ENCODE assay signal across 9 cellular contexts in the genomic region with DNA sequence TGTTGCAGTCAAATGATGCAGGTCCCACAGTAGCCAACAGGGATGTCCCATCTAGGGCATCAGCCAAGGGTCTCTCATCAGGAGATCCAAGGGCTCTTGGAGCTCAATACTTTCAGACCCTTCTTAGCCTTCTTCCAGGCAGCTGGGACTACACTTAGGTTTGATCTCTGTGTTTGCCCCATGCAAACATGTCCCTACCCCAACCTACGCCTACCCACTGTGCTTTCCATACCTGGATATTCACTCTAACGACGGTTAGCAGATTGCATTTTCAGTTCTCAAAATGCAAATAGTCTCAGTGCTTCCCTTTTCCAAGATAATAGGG. TPM values are rescaled to one million over a fixed set of nuclear protein-coding genes. Genes with fewer than 3 reads are reported as not detected.
DNase-seq lines count a peak whose midpoint lies in the region; ATAC-seq and TF ChIP-seq lines count a peak whose summit lies in the region.
"Had no signal": no experiment of that assay in that cellular context is flagged by ENCODE, and none has a peak within 500 bp of the region (broad histone marks: within the 10 kb centered on the region; RNA-seq: fewer than 3 reads in every experiment).

No MANE protein-coding gene starts in this region.

- peak overlapping the region; percentile 84 to 95 for H3K4me3 Mint-ChIP-seq in stimulated activated naive B cell treated with anti-CD40 and anti-IgM and Interleukin-4, amounts not matched to agents 10 μg/mL and 1 μg/mL and 100 μg/mL, for 72 hours

- H3K9me2 ChIP-seq in SK-N-SH = no peaks in the 10 kb centered on the region

- no peak overlapping the region for H3K9ac ChIP-seq in SK-N-SH

- no peaks in the 10 kb centered on the region for H3K27me3 ChIP-seq in SK-N-SH (ENCODE audit: insufficient read depth)
- H3K27me3 ChIP-seq in RWPE2 (ENCODE audit: insufficient read depth, poor library complexity, severe bottlenecking) = no peaks in the 10 kb centered on the region
- H3K27me3 ChIP-seq in esophagus squamous epithelium = no peaks in the 10 kb centered on the region

- DNase-seq in SK-N-SH (no peak), RWPE2 (ENCODE audit: low spot score) (no peak), esophagus squamous epithelium (lab: John Stamatoyannopoulos, UW) (no peak), foreskin melanocyte (no peak), HPDE6-E6E7 (ENCODE audit: extremely low spot score) (no peak)
- no peak for DNase-seq in stimulated activated naive B cell treated with anti-CD40 and anti-IgM and Interleukin-4, amounts not matched to agents 10 μg/mL and 1 μg/mL and 100 μg/mL, for 72 hours
- no peak for DNase-seq in stimulated activated CD8-positive, alpha-beta memory T cell treated with anti-CD3 and anti-CD28 coated beads, Interleukin-4, amount 100 ng/mL, for 48 hours
- DNase-seq: NCI-H82 had no signal

- no peak for TF ChIP-seq RAD21 in SK-N-SH (IDR thresholded peaks at IDR 0.05; ENCODE audit: low read length)

- H2AFZ ChIP-seq in SK-N-SH (ENCODE audit: low read depth) = no peak overlapping the region

- H3K27ac ChIP-seq in SK-N-SH (ENCODE audit: low read depth in 2 of 2, low read length in 1 of 2) (no peak overlapping the region; a peak in 1 of 4 replicates), RWPE2 (ENCODE audit: poor library complexity, severe bottlenecking) (peak overlapping the region; percentile 56), esophagus squamous epithelium (peak overlapping the region; percentile 93 to 97 (median 96))

- TF ChIP-seq CTCF in SK-N-SH (IDR thresholded peaks at IDR 0.05) = no peak
- peak; percentile 59 for TF ChIP-seq CTCF in RWPE2 (IDR thresholded peaks at IDR 0.05; ENCODE audit: poor library complexity, severe bottlenecking)
- peak in 1 of 6 experiments; percentile 3 for TF ChIP-seq CTCF in esophagus squamous epithelium (IDR thresholded peaks at IDR 0.05)

- intact Hi-C loops in esophagus squamous epithelium (cut with DNase I) = loop anchor here (5.0 kb wide), 1 partner anchor 322 kb away; no protein-coding TSS in a partner anchor

- ATAC-seq in SK-N-SH treated with all-trans-retinoic acid at 6 μM for 48 hours (no peak), RWPE2 (ENCODE audit: low read depth) (no peak)
- no peak for ATAC-seq in stimulated activated naive B cell treated with anti-CD40 and anti-IgM and Interleukin-4, amounts not matched to agents 10 μg/mL and 1 μg/mL and 100 μg/mL, for 72 hours (replicated peaks)

- H3K79me2 ChIP-seq in SK-N-SH (ENCODE audit: insufficient read depth) = no peaks in the 10 kb centered on the region

- H3K27ac Mint-ChIP-seq in stimulated activated naive B cell treated with anti-CD40 and anti-IgM and Interleukin-4, amounts not matched to agents 10 μg/mL and 1 μg/mL and 100 μg/mL, for 72 hours = no peak overlapping the region

- H3K27me3 Mint-ChIP-seq in stimulated activated naive B cell treated with anti-CD40 and anti-IgM and Interleukin-4, amounts not matched to agents 10 μg/mL and 1 μg/mL and 100 μg/mL, for 72 hours = no peaks in the 10 kb centered on the region

- no peaks in the 10 kb centered on the region for H3K36me3 Mint-ChIP-seq in stimulated activated naive B cell treated with anti-CD40 and anti-IgM and Interleukin-4, amounts not matched to agents 10 μg/mL and 1 μg/mL and 100 μg/mL, for 72 hours

- peak overlapping the region; percentile 90 for H3K4me2 ChIP-seq in SK-N-SH

- peaks cover 6 to 15% of the 10 kb centered on the region in 2 donors for H3K4me1 Mint-ChIP-seq in stimulated activated naive B cell treated with anti-CD40 and anti-IgM and Interleukin-4, amounts not matched to agents 10 μg/mL and 1 μg/mL and 100 μg/mL, for 72 hours

- H3K36me3 ChIP-seq in SK-N-SH (replicated peaks in 1 of 2; ENCODE audit: control insufficient read depth in 1 of 2, insufficient read depth in 2 of 2, low read length in 1 of 2) = peaks cover 0 to 5% of the 10 kb centered on the region in 2 experiments
- peaks cover 15% of the 10 kb centered on the region for H3K36me3 ChIP-seq in RWPE2 (ENCODE audit: low read depth)
- peaks cover 0 to 10% (median 0%) of the 10 kb centered on the region in 3 donors for H3K36me3 ChIP-seq in esophagus squamous epithelium

- peaks cover 0 to 2% of the 10 kb centered on the region in 2 donors for H3K9me3 Mint-ChIP-seq in stimulated activated naive B cell treated with anti-CD40 and anti-IgM and Interleukin-4, amounts not matched to agents 10 μg/mL and 1 μg/mL and 100 μg/mL, for 72 hours

- no peak for TF ChIP-seq EP300 in SK-N-SH (IDR thresholded peaks at IDR 0.05; ENCODE audit: borderline replicate concordance in 1 of 2, low read depth in 1 of 2, low read length in 1 of 2)

- H3K4me3 ChIP-seq in SK-N-SH (ENCODE audit: low read depth in 2 of 2, low read length in 1 of 2) (peak overlapping the region; percentile 79 to 92; a peak in 3 of 4 replicates), RWPE2 (ENCODE audit: severe bottlenecking) (peak overlapping the region; percentile 53), esophagus squamous epithelium (peak overlapping the region in 3 of 4 donors; percentile 72 to 74 (median 72))

- TF ChIP-seq POLR2A in esophagus squamous epithelium (IDR thresholded peaks at IDR 0.05) = no peak

- WGBS in SK-N-SH (ENCODE audit: low lambda C conversion rate) = 37% methylated on average over 3 of the region's 3 CpGs
- 29% methylated on average over 3 of the region's 3 CpGs for WGBS in esophagus squamous epithelium, 2 donors

- H4K20me1 ChIP-seq in SK-N-SH (ENCODE audit: insufficient read depth) = no peaks in the 10 kb centered on the region

- H3K4me1 ChIP-seq in SK-N-SH (ENCODE audit: control insufficient read depth in 1 of 2, insufficient read depth in 2 of 2, low read depth in 1 of 2, low read length in 1 of 2) = peaks cover 0 to 7% of the 10 kb centered on the region in 2 experiments; a peak in 2 of 4 replicates
- no peaks in the 10 kb centered on the region for H3K4me1 ChIP-seq in RWPE2 (ENCODE audit: insufficient read depth, poor library complexity, severe bottlenecking)
- peaks cover 0 to 36% (median 8%) of the 10 kb centered on the region in 3 donors for H3K4me1 ChIP-seq in esophagus squamous epithelium

- no peaks in the 10 kb centered on the region for H3K9me3 ChIP-seq in SK-N-SH
- H3K9me3 ChIP-seq in RWPE2 (ENCODE audit: severe bottlenecking) = no peaks in the 10 kb centered on the region
- H3K9me3 ChIP-seq in esophagus squamous epithelium = no peaks in the 10 kb centered on the region

- POLR2A ChIA-PET in SK-N-SH (lab: Yijun Ruan, JAX) = interaction anchor here (1.0 to 2.7 kb wide), 3 partner anchors 14 to 408 kb away, joined by 3 to 15 read pairs (median 15); partner anchors contain the start of genes ARMC8 and FAIM

- no peaks in the 10 kb centered on the region for H3F3A ChIP-seq in SK-N-SH (replicated peaks; ENCODE audit: insufficient read depth)

- CTCF ChIA-PET in SK-N-SH (lab: Yijun Ruan, JAX) = interaction anchor here (0.6 to 7.5 kb wide), 34 partner anchors 8 to 734 kb away, joined by 3 to 272 read pairs (median 4); partner anchors contain the start of genes FAIM and PIK3CB

TF ChIP-seq in SK-N-SH, 30 proteins besides CTCF, POLR2A, EP300 and RAD21:
- no peak for TF ChIP-seq FOXJ3 (CRISPR knock-in tag; IDR thresholded peaks at IDR 0.05)
- TF ChIP-seq USF1 (IDR thresholded peaks at IDR 0.05; ENCODE audit: borderline replicate concordance, low read depth) = no peak

TF ChIP-seq in SK-N-SH treated with all-trans-retinoic acid at 6 μM for 48 hours, 23 proteins besides CTCF, POLR2A, EP300 and RAD21:
- TF ChIP-seq, protein P1, sequence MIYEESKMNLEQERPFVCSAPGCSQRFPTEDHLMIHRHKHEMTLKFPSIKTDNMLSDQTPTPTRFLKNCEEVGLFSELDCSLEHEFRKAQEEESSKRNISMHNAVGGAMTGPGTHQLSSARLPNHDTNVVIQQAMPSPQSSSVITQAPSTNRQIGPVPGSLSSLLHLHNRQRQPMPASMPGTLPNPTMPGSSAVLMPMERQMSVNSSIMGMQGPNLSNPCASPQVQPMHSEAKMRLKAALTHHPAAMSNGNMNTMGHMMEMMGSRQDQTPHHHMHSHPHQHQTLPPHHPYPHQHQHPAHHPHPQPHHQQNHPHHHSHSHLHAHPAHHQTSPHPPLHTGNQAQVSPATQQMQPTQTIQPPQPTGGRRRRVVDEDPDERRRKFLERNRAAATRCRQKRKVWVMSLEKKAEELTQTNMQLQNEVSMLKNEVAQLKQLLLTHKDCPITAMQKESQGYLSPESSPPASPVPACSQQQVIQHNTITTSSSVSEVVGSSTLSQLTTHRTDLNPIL (CRISPR knock-in tag; IDR thresholded peaks at IDR 0.05; ENCODE audit: low read depth) = no peak
TF ChIP-seq in SK-N-SH treated with all-trans-retinoic acid at 6 μM for 48 hours: peak in this region for 0.

RNA-seq across cellular contexts. Expression of gene CEP70, which starts 0.8 kb away (rescaled TPM):
- polyA plus RNA-seq in SK-N-SH (2012; rRNA removed) = 3.7 and 4.0 TPM in 2 replicates
- polyA plus RNA-seq in SK-N-SH (2012; cell fraction: cytosol; rRNA removed) = 6.0 and 6.6 TPM in 2 replicates
- polyA plus RNA-seq in SK-N-SH (2012; cell fraction: nucleus; rRNA removed) = 2.0 and 4.7 TPM in 2 replicates
- total RNA-seq in esophagus squamous epithelium = 10 to 100 TPM; 11.4 to 43.3 (median 16.1) TPM

RNA-seq across cellular contexts. Expression of gene FAIM, which starts 13.7 kb away (rescaled TPM):
- 3.0 and 3.1 TPM in 2 replicates for polyA plus RNA-seq in SK-N-SH (2012; rRNA removed)
- 5.3 and 8.9 TPM in 2 replicates for polyA plus RNA-seq in SK-N-SH (2012; cell fraction: cytosol; rRNA removed)
- polyA plus RNA-seq in SK-N-SH (2012; cell fraction: nucleus; rRNA removed) = 0.87 and 1.4 TPM in 2 replicates
- 10 to 100 TPM in 2 of 4 donors, 1 to 10 TPM in 2; 8.0 to 16.0 (median 11.1) TPM for total RNA-seq in esophagus squamous epithelium

Comparison
In these comparisons a context has a peak if more than half of its experiments do, and no peak if none do; other contexts are left out.
1. H3K27ac ChIP-seq: peak in RWPE2 (single experiment) and esophagus squamous epithelium (4 of 4); none in SK-N-SH (0 of 2).
2. Peak in every context shown above with its lines, with median percentiles within 50 percentile points of each other: H3K4me3 ChIP-seq.